ENCODE assay signal across 8 cellular contexts in genomic region chr22:20983081-20983745, GRCh38. TPM values are rescaled to one million over a fixed set of nuclear protein-coding genes. Genes with fewer than 3 reads are reported as not detected.
DNase-seq lines count a peak whose midpoint lies in the region; ATAC-seq and TF ChIP-seq lines count a peak whose summit lies in the region.

No MANE protein-coding gene starts in this region.

- H2AFZ ChIP-seq in ACC112 (ENCODE audit: low read length, unreplicated experiment), result no peak overlapping the region

- peak overlapping the region; percentile 87 to 98 (median 98) for H3K4me3 Mint-ChIP-seq in IgD-negative memory B cell

- H3K4me3 ChIP-seq in ACC112 (ENCODE audit: low read depth, low read length), result peak overlapping the region; percentile 98
- H3K4me3 ChIP-seq in cardiac fibroblast (replicated peaks in 1 of 2; ENCODE audit: low read depth in 2 of 2, low read length in 2 of 2), result peak overlapping the region; percentile 87 to 96
- peak overlapping the region; percentile 71 to 87 for H3K4me3 ChIP-seq in muscle layer of duodenum (ENCODE audit: low read depth in 1 of 2, low read length in 2 of 2)

- intact Hi-C loops in left colon (cut with DNase I, micrococcal nuclease), result no loop called here

- peaks cover 1% of the 10 kb centered on the region for H3K27me3 Mint-ChIP-seq in IgD-negative memory B cell

- H3K27ac Mint-ChIP-seq in IgD-negative memory B cell, result peak overlapping the region; percentile 83 to 96 (median 87)

- no peaks in the 10 kb centered on the region for H3K36me3 Mint-ChIP-seq in IgD-negative memory B cell

- TF ChIP-seq CTCF in cardiac fibroblast (IDR thresholded peaks at IDR 0.05; ENCODE audit: low read depth, low read length), result no peak

- no peak overlapping the region for H3K27ac ChIP-seq in ACC112 (ENCODE audit: low read depth, low read length)
- peak overlapping the region; percentile 80 for H3K27ac ChIP-seq in muscle layer of duodenum (ENCODE audit: low read length)

- H3K4me1 ChIP-seq in ACC112 (ENCODE audit: control insufficient read depth, insufficient read depth, low read length, unreplicated experiment), result peaks cover 9% of the 10 kb centered on the region
- peaks cover 8 to 30% of the 10 kb centered on the region in 2 donors for H3K4me1 ChIP-seq in muscle layer of duodenum (ENCODE audit: control insufficient read depth in 1 of 2, insufficient read depth in 2 of 2, low read length in 2 of 2)

- H3K27me3 ChIP-seq in ACC112 (ENCODE audit: insufficient read depth, low read length) (no peaks in the 10 kb centered on the region), muscle layer of duodenum (ENCODE audit: low read depth, low read length) (no peaks in the 10 kb centered on the region)

- ATAC-seq in HG03354 (IDR thresholded peaks at IDR 0.05; ENCODE audit: poor library complexity, severe bottlenecking, unreplicated experiment) (no peak), left colon (no peak), HG03460 (IDR thresholded peaks at IDR 0.05; ENCODE audit: unreplicated experiment) (no peak)

- H3K36me3 ChIP-seq in ACC112 (ENCODE audit: insufficient read depth, low read length) (no peaks in the 10 kb centered on the region), muscle layer of duodenum (ENCODE audit: control insufficient read depth in 1 of 2, insufficient read depth in 2 of 2, low read length in 2 of 2) (peaks cover 5 to 26% of the 10 kb centered on the region in 2 donors)

- no peak for DNase-seq in cardiac fibroblast (ENCODE audit: low read depth in 2 of 2)
- no peak for DNase-seq in NCI-H1105 treated with DMSO at 0.1 percent for 48 hours (lab: John Stamatoyannopoulos, UW)
- no peak for DNase-seq in left colon

- H3K9me3 Mint-ChIP-seq in IgD-negative memory B cell, result peaks cover 0 to 8% (median 2%) of the 10 kb centered on the region in 3 donors

- peaks cover 14% of the 10 kb centered on the region for H3K79me2 ChIP-seq in ACC112 (ENCODE audit: control insufficient read depth, insufficient read depth, low read length, unreplicated experiment)

- no peaks in the 10 kb centered on the region for H3K9me3 ChIP-seq in muscle layer of duodenum (ENCODE audit: control insufficient read depth in 1 of 2, low read length in 2 of 2)

- H3K4me1 Mint-ChIP-seq in IgD-negative memory B cell, result peaks cover 25 to 28% (median 27%) of the 10 kb centered on the region in 3 donors

RNA-seq across cellular contexts. Expression of gene LZTR1, which starts 1.1 kb away (rescaled TPM):
- 11.9 TPM for polyA plus RNA-seq in IgD-negative memory B cell
- total RNA-seq in left colon, result 10 to 100 TPM; 49.9 to 50.4 TPM

RNA-seq across cellular contexts. Expression of gene AIFM3, which starts 16.2 kb away (rescaled TPM):
- polyA plus RNA-seq in IgD-negative memory B cell, result 2.3 TPM
- total RNA-seq in left colon, result 100 to 1,000 TPM; 126 to 184 TPM

RNA-seq across cellular contexts. Expression of gene THAP7, which starts 18.7 kb away (rescaled TPM):
- polyA plus RNA-seq in IgD-negative memory B cell, result 55.9 TPM
- 10 to 100 TPM; 18.1 to 20.0 TPM for total RNA-seq in left colon

RNA-seq across cellular contexts. Expression of gene P2RX6, which starts 31.8 kb away (rescaled TPM):
- not detected for polyA plus RNA-seq in IgD-negative memory B cell
- total RNA-seq in left colon, result 1 to 10 TPM in 1 of 2 donors, under 1 TPM in 1; 0.73 to 1.5 TPM

RNA-seq across cellular contexts. Expression of gene SLC7A4, which starts 49.1 kb away (rescaled TPM):
- not detected for polyA plus RNA-seq in IgD-negative memory B cell
- 1 to 10 TPM; 4.0 to 4.9 TPM for total RNA-seq in left colon
